In genomic region chr2:129058981-129059380, GRCh38 we compare ENCODE assay signal across 29 cellular contexts.
DNase-seq lines count a peak whose midpoint lies in the region; ATAC-seq and TF ChIP-seq lines count a peak whose summit lies in the region.
"Had no signal": no experiment of that assay in that cellular context is flagged by ENCODE, and none has a peak within 500 bp of the region (broad histone marks: within the 10 kb centered on the region; RNA-seq: fewer than 3 reads in every experiment).

No MANE protein-coding gene starts in this region.

- peak; percentile 49 for DNase-seq in NCI-H1092 (lab: John Stamatoyannopoulos, UW)
- DNase-seq in NCI-H345 treated with DMSO at 0.1 percent for 48 hours (lab: John Stamatoyannopoulos, UW; ENCODE audit: unreplicated experiment), result peak; percentile 67
- DNase-seq in coronary artery (ENCODE audit: low spot score), result no peak
- peak; percentile 22 to 24 for DNase-seq in thyroid gland
- DNase-seq in foreskin melanocyte, result no peak
- no peak for DNase-seq in DMS53 (lab: John Stamatoyannopoulos, UW)
- DNase-seq: activated CD4-positive, alpha-beta memory T cell treated with anti-CD3 and anti-CD28 coated beads for 36 hours; activated CD4-positive, CD25-positive, alpha-beta regulatory T cell treated with anti-CD3 and anti-CD28 coated beads, Interleukin-2, amount 50 U/mL, for 72 hours; activated CD8-positive, alpha-beta memory T cell treated with anti-CD3 and anti-CD28 coated beads, Interleukin-2, amount 50 U/mL, for 4 hours; activated naive CD4-positive, alpha-beta T cell; C1 segment of cervical spinal cord; Calu3; dermis blood vessel endothelial cell; endodermal cell; esophagus squamous epithelium; foreskin keratinocyte; GM23248; heart right ventricle; left ventricle myocardium superior; naive B cell; NCI-H1048; NCI-H2107; posterior cingulate gyrus; right cardiac atrium; spleen; stimulated activated CD8-positive, alpha-beta memory T cell treated with anti-CD3 and anti-CD28 coated beads, Interleukin-4, amount 100 ng/mL, for 48 hours; stimulated activated naive CD8-positive, alpha-beta T cell treated with anti-CD3 and anti-CD28 coated beads, Interleukin-15, amount 100 ng/mL, for 72 hours; T-helper 2 cell had no signal

- intact Hi-C loops in thyroid gland (cut with DNase I), result no loop called here

- no peak for TF ChIP-seq POLR2A in thyroid gland (IDR thresholded peaks at IDR 0.05)

- peaks cover 8 to 15% of the 10 kb centered on the region in 2 donors for H3K4me1 ChIP-seq in thyroid gland
- H3K4me1 ChIP-seq: heart right ventricle, spleen had no signal

- H3K36me3 ChIP-seq in thyroid gland, result no peaks in the 10 kb centered on the region
- H3K36me3 ChIP-seq: esophagus squamous epithelium, heart right ventricle, spleen had no signal

- H3K4me3 ChIP-seq in coronary artery (no peak overlapping the region), thyroid gland (replicated peaks in 1 of 3) (no peak overlapping the region)
- H3K4me3 ChIP-seq: esophagus squamous epithelium, GM23248, heart right ventricle, spleen had no signal

- H3K27ac ChIP-seq in coronary artery (peak overlapping the region; percentile 27 to 78), thyroid gland (peak overlapping the region in 2 of 3 donors; percentile 17 to 58)
- H3K27ac ChIP-seq: foreskin keratinocyte, GM23248, heart right ventricle, spleen had no signal

- H3K9me3 ChIP-seq in thyroid gland, result no peaks in the 10 kb centered on the region
- H3K9me3 ChIP-seq: esophagus squamous epithelium, heart right ventricle, spleen had no signal

- H3K27me3 ChIP-seq in thyroid gland, result no peaks in the 10 kb centered on the region
- H3K27me3 ChIP-seq: esophagus squamous epithelium, foreskin keratinocyte, heart right ventricle, spleen had no signal

- WGBS in thyroid gland, 2 donors, result 29 to 73% methylated on average over 4 to 5 of the region's 5 CpGs

- TF ChIP-seq CTCF in coronary artery (IDR thresholded peaks at IDR 0.05) (no peak), thyroid gland (IDR thresholded peaks at IDR 0.05) (no peak)

- no peak for ATAC-seq in GM18873 (IDR thresholded peaks at IDR 0.05; ENCODE audit: low FRiP score, unreplicated experiment)
- ATAC-seq: foreskin keratinocyte; heart right ventricle; left ventricle myocardium superior; right cardiac atrium; stimulated activated naive CD8-positive, alpha-beta T cell treated with anti-CD3 and anti-CD28 coated beads, Interleukin-15, amount 100 ng/mL, for 72 hours had no signal

Comparison
In these comparisons a context has a peak if more than half of its experiments do, and no peak if none do; other contexts are left out.
1. DNase-seq: peak in NCI-H1092 (single experiment), NCI-H345 treated with DMSO at 0.1 percent for 48 hours (single experiment) and thyroid gland (2 of 2); none in coronary artery (single experiment), foreskin melanocyte (single experiment) and DMS53 (single experiment).